In the genomic region with DNA sequence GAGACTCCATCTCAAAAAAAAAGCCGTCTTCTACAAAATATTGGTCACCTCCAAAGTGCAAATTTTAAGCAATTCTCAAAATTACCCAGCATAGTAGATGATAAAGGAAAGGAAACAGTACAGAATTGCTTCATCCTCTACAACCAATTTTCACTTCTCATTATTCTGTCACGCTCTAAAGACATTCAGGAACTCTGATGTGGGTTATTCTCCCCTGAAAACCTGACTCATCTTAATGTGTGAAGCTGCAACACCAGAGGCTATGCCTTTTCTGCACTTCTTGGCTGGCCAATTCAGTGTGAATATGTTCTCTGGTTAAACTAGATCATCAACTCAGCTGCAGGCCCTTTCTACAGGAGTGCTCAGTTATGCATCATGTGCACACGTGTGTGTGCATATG, we compare ENCODE assay signal across 9 cellular contexts. TPM values are rescaled to one million over a fixed set of nuclear protein-coding genes. Genes with fewer than 3 reads are reported as not detected.
A peak's percentile ranks its signal among the peaks of the same experiment; 100 is the strongest.
DNase-seq lines count a peak whose midpoint lies in the region; ATAC-seq, FAIRE-seq and TF ChIP-seq lines count a peak whose summit lies in the region.
"Had no signal": no experiment of that assay in that cellular context is flagged by ENCODE, and none has a peak within 500 bp of the region (broad histone marks: within the 10 kb centered on the region; RNA-seq: fewer than 3 reads in every experiment).

No MANE protein-coding gene starts in this region.

- no peak overlapping the region for H3K4me3 ChIP-seq in transverse colon

- peaks cover 0 to 9% of the 10 kb centered on the region in 2 donors for H3K9me3 ChIP-seq in transverse colon

- peak overlapping the region; percentile 36 to 51 (median 40) for H3K27ac ChIP-seq in transverse colon
- H3K27ac ChIP-seq: foreskin keratinocyte had no signal

- peak overlapping the region; percentile 18 for H3K4me3 Mint-ChIP-seq in activated naive CD8-positive, alpha-beta T cell treated with anti-CD3 and anti-CD28 coated beads for 36 hours

- DNase-seq in GM12892 (ENCODE audit: insufficient read length) = peak; percentile 37
- DNase-seq in activated naive CD8-positive, alpha-beta T cell treated with anti-CD3 and anti-CD28 coated beads for 36 hours = peak; percentile 42
- DNase-seq in transverse colon = no peak
- no peak for DNase-seq in NCI-H748 (lab: John Stamatoyannopoulos, UW; ENCODE audit: unreplicated experiment)
- no peak for DNase-seq in DMS53 (lab: John Stamatoyannopoulos, UW)
- DNase-seq in NCI-H128 (lab: John Stamatoyannopoulos, UW; ENCODE audit: unreplicated experiment) = no peak

- TF ChIP-seq CTCF in transverse colon (IDR thresholded peaks at IDR 0.05) = no peak

- intact Hi-C loops in transverse colon (cut with DNase I; ENCODE audit: low total_unique reads) = no loop called here

- ATAC-seq in GM21360 (IDR thresholded peaks at IDR 0.05; ENCODE audit: unreplicated experiment) (peak; percentile 92), HG03520 (IDR thresholded peaks at IDR 0.05; ENCODE audit: unreplicated experiment) (peak; percentile 85)
- ATAC-seq: foreskin keratinocyte had no signal

- H3K27me3 ChIP-seq in transverse colon = no peaks in the 10 kb centered on the region

- peak overlapping the region; percentile 86 for H3K27ac Mint-ChIP-seq in activated naive CD8-positive, alpha-beta T cell treated with anti-CD3 and anti-CD28 coated beads for 36 hours

- TF ChIP-seq POLR2A in GM12892 (IDR thresholded peaks at IDR 0.05; ENCODE audit: low read depth, low read length) (no peak), transverse colon (IDR thresholded peaks at IDR 0.05) (no peak)

- H3K27me3 Mint-ChIP-seq in activated naive CD8-positive, alpha-beta T cell treated with anti-CD3 and anti-CD28 coated beads for 36 hours = no peaks in the 10 kb centered on the region

- H3K4me1 Mint-ChIP-seq in activated naive CD8-positive, alpha-beta T cell treated with anti-CD3 and anti-CD28 coated beads for 36 hours = peaks cover 53% of the 10 kb centered on the region

- no peak for TF ChIP-seq EP300 in transverse colon (IDR thresholded peaks at IDR 0.05; ENCODE audit: low read depth)

- peaks cover 0 to 36% (median 5%) of the 10 kb centered on the region in 4 donors for H3K4me1 ChIP-seq in transverse colon

- peak; percentile 97 for FAIRE-seq in GM12892 (lab: Jason Lieb, UNC)

- WGBS in transverse colon (ENCODE audit: low coverage in 1 of 2), 2 donors = 64 to 72% methylated on average over 2 to 3 of the region's 3 CpGs

- H3K36me3 ChIP-seq in transverse colon = no peaks in the 10 kb centered on the region

- peaks cover 40% of the 10 kb centered on the region for H3K9me3 Mint-ChIP-seq in activated naive CD8-positive, alpha-beta T cell treated with anti-CD3 and anti-CD28 coated beads for 36 hours

- in situ Hi-C loops in transverse colon (cut with MboI; ENCODE audit: low pct_ligation_motif_present in 1 of 4, low pct_unique_long_range_greater_than_20kb in 1 of 4, low sequenced_read_pairs in 3 of 4) = no loop called here

- H3K36me3 Mint-ChIP-seq in activated naive CD8-positive, alpha-beta T cell treated with anti-CD3 and anti-CD28 coated beads for 36 hours = peaks cover 86% of the 10 kb centered on the region

RNA-seq across cellular contexts. Expression of gene PTGER2, which starts 11.0 kb away (rescaled TPM):
- not detected for polyA plus RNA-seq in GM12892 (2012; ENCODE audit: missing spikeins)
- total RNA-seq in activated naive CD8-positive, alpha-beta T cell treated with anti-CD3 and anti-CD28 coated beads for 36 hours = 10 to 100 TPM; 20.8 to 23.3 TPM
- 1 to 10 TPM; 1.1 to 9.4 (median 4.9) TPM for total RNA-seq in transverse colon

RNA-seq across cellular contexts. Expression of gene PTGDR, which starts 57.6 kb away (rescaled TPM):
- polyA plus RNA-seq in GM12892 (2012; ENCODE audit: missing spikeins) = not detected
- not detected for total RNA-seq in activated naive CD8-positive, alpha-beta T cell treated with anti-CD3 and anti-CD28 coated beads for 36 hours
- total RNA-seq in transverse colon = 10 to 100 TPM; 12.3 to 30.1 (median 28.3) TPM
- total RNA-seq: foreskin keratinocyte had no signal
- polyA plus RNA-seq: foreskin keratinocyte had no signal

Comparison
In these comparisons a context has a peak if more than half of its experiments do, and no peak if none do; other contexts are left out.
1. DNase-seq: peak in GM12892 (single experiment) and activated naive CD8-positive, alpha-beta T cell treated with anti-CD3 and anti-CD28 coated beads for 36 hours (single experiment); none in transverse colon (single experiment), NCI-H748 (single experiment), DMS53 (single experiment) and NCI-H128 (single experiment).
2. RNA of gene PTGDR, which starts 57.6 kb away (total RNA-seq): 12.3 to 30.1 TPM in transverse colon; not detected in activated naive CD8-positive, alpha-beta T cell treated with anti-CD3 and anti-CD28 coated beads for 36 hours; every median in the first group is over 10 times any median in the second.